1 cellular context compared by ENCODE assay signal in genomic region chr15:81225161-81225671, GRCh38.
TF ChIP-seq lines count a peak whose summit lies in the region.

No MANE protein-coding gene starts in this region.

TF ChIP-seq in HepG2, 621 proteins besides CTCF, POLR2A, EP300 and RAD21 (continued from another document):
- no peak for TF ChIP-seq KIAA2018 (CRISPR knock-in tag; IDR thresholded peaks at IDR 0.05; ENCODE audit: borderline replicate concordance)
- no peak for TF ChIP-seq ELF4 (CRISPR knock-in tag; IDR thresholded peaks at IDR 0.05; ENCODE audit: borderline replicate concordance)
- TF ChIP-seq REXO4 (CRISPR knock-in tag; IDR thresholded peaks at IDR 0.05; ENCODE audit: borderline replicate concordance) = no peak
